ENCODE assay signal across 8 cellular contexts in genomic region chr20:35664544-35665206, GRCh38.
DNase-seq lines count a peak whose midpoint lies in the region; ATAC-seq and TF ChIP-seq lines count a peak whose summit lies in the region.

CPNE1 (minus strand) TSS chr20:35664900; CDS start chr20:35632923, 31,977 bp downstream.
RBM12 (minus strand) TSS chr20:35664900; CDS start chr20:35655322, 9,578 bp downstream.

- ATAC-seq in HG03442 (IDR thresholded peaks at IDR 0.05; ENCODE audit: unreplicated experiment): peak; percentile 69

- TF ChIP-seq CTCF in choroid plexus epithelial cell (conservative IDR thresholded peaks at IDR 0.05; ENCODE audit: low read depth, low read length): no peak

- peak within 1 kb of the TSS; percentile 77 for H3K4me3 ChIP-seq in choroid plexus epithelial cell (ENCODE audit: low read depth, low read length)

- peak; percentile 95 for DNase-seq in Ammon's horn (ENCODE audit: low spot score)
- DNase-seq in GM19238 (ENCODE audit: insufficient read length, low spot score): peak; percentile 96
- DNase-seq in NCI-H524 treated with DMSO at 0.1 percent for 48 hours (lab: John Stamatoyannopoulos, UW): peak; percentile 88
- DNase-seq in activated CD4-positive, alpha-beta T cell treated with anti-CD3 and anti-CD28 coated beads for 4 hours: peak; percentile 90 to 91
- DNase-seq in choroid plexus epithelial cell (ENCODE audit: low read depth): peak; percentile 94
- peak; percentile 93 for DNase-seq in kidney tubule cell (ENCODE audit: low spot score)
- peak; percentile 84 to 86 for DNase-seq in stimulated activated CD4-positive, alpha-beta T cell treated with anti-CD3 and anti-CD28 coated beads, Interleukin-1b, Interleukin-23, amount 100 ng/mL, for 1 hour (ENCODE audit: low read depth in 2 of 2)

Comparison
In these comparisons a context has a peak if more than half of its experiments do, and no peak if none do; other contexts are left out.
1. Peak in every context shown above with its lines: DNase-seq, ATAC-seq and H3K4me3 ChIP-seq.